Comparison of ENCODE assay signal across 10 cellular contexts in the genomic region with DNA sequence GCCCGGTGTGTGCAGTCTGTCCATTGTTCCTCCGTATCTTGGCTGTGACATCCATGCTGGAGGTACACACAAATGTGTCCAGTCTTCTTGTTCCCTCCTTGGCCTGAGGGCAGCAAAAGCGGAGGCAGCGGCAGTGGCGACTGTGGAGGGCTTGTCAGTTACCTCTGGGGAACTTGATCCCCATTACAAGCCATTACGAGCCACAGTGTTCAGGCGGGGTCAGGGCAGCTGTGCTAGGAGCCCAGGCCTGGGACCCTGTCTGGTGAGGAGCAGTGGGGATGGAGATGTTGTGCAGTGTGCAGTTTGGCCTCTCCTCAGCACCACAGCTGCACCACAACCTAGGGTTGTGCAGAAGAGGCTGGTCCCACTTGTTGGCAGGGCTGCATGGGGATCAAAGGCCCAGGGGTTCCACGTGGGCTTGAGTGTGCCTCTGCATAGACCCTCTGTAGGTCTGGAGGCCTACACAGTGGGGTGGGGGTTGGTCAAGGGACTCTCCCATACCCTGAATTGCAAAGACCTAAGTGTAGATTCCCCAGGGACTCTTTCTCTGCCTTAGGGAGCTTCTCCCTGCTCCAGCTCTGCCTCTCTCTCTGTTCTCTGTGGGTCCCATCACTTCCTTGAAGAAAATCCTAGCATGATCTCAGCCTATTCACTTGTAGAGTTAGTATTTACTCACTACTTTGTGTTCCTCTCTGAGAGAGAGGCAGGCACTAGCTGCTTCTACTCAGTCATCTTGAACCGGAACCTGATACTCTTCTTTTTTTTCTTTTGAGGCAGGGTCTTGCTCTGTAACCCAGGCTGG. TPM values are rescaled to one million over a fixed set of nuclear protein-coding genes. Genes with fewer than 3 reads are reported as not detected.
DNase-seq lines count a peak whose midpoint lies in the region; ATAC-seq and TF ChIP-seq lines count a peak whose summit lies in the region.
"Had no signal": no experiment of that assay in that cellular context is flagged by ENCODE, and none has a peak within 500 bp of the region (broad histone marks: within the 10 kb centered on the region; RNA-seq: fewer than 3 reads in every experiment).

No MANE protein-coding gene starts in this region.

- in situ Hi-C loops in Panc1 (cut with HindIII; ENCODE audit: low pct_unique_long_range_greater_than_20kb, low sequenced_read_pairs), result loop anchor here (25.0 kb wide), 1 partner anchor 223 kb away; the partner anchor contains the start of gene SLFN12L

- DNase-seq in Daoy (ENCODE audit: low read depth) (peak; percentile 2), Panc1 (ENCODE audit: low read depth, low spot score) (no peak), esophagus squamous epithelium (lab: John Stamatoyannopoulos, UW) (no peak), COR-L47 (lab: John Stamatoyannopoulos, UW) (no peak), Ammon's horn (ENCODE audit: low spot score) (no peak), dorsolateral prefrontal cortex (no peak)
- DNase-seq: NCI-H2029 treated with DMSO at 0.1 percent for 48 hours had no signal

- no TSS peak for BruUV-seq in Panc1 (replicated peaks; lab: Mats Ljungman, UMichigan)

- CTCF ChIA-PET in Panc1 (lab: Charles Lee), result interaction anchor here (2.2 to 2.4 kb wide), 2 partner anchors 219 to 224 kb away, joined by 11 to 12 read pairs; no protein-coding TSS in a partner anchor

- H3K4me1 ChIP-seq in Panc1 (ENCODE audit: control insufficient read depth, insufficient read depth, low read length) (no peaks in the 10 kb centered on the region), esophagus squamous epithelium (peaks cover 18 to 35% (median 26%) of the 10 kb centered on the region in 3 donors), rectal smooth muscle tissue (ENCODE audit: control insufficient read depth, insufficient read depth, low read length) (no peaks in the 10 kb centered on the region)

- H3K27me3 ChIP-seq in Panc1 (ENCODE audit: control insufficient read depth, insufficient read depth, low read length) (peaks cover 2% of the 10 kb centered on the region; the same call in 1 of the 2 replicates), esophagus squamous epithelium (no peaks in the 10 kb centered on the region), rectal smooth muscle tissue (ENCODE audit: control insufficient read depth, insufficient read depth, low read length) (no peaks in the 10 kb centered on the region), dorsolateral prefrontal cortex (peaks cover 0 to 26% (median 8%) of the 10 kb centered on the region in 45 donors)

- H3K27ac ChIP-seq in Panc1 (ENCODE audit: low read length) (no peak overlapping the region), esophagus squamous epithelium (peak overlapping the region; percentile 59 to 87 (median 80)), rectal smooth muscle tissue (ENCODE audit: low read depth, low read length) (no peak overlapping the region), dorsolateral prefrontal cortex (peak overlapping the region in 12 of 59 donors; percentile 4 to 64 (median 38))
- H3K27ac ChIP-seq: HL-60 had no signal

- intact Hi-C loops in Panc1 (cut with micrococcal nuclease; ENCODE audit: unreplicated experiment), result no loop called here
- intact Hi-C loops in esophagus squamous epithelium (cut with DNase I), result loop anchor here (5.0 kb wide), 1 partner anchor 223 kb away; the partner anchor contains the start of gene SLFN12L
- intact Hi-C loops in dorsolateral prefrontal cortex (cut with DNase I), result loop anchor here (2.0 to 10.0 kb wide), 4 partner anchors 218 to 432 kb away; partner anchors contain the start of gene SLFN12L (in 1 of the 2)

- POLR2A ChIA-PET in Panc1 (lab: Charles Lee), result interaction anchor here (0.6 kb wide), 1 partner anchor 15 kb away, joined by 3 read pairs; no protein-coding TSS in a partner anchor

- no peak for TF ChIP-seq POLR2A in esophagus squamous epithelium (IDR thresholded peaks at IDR 0.05)

- 58 to 60% methylated on average over 4 to 6 of the region's 9 CpGs for WGBS in esophagus squamous epithelium, 2 donors

- ATAC-seq in Panc1, result peak; percentile 52; the same call in 1 of the 2 replicates
- ATAC-seq in HG02840 (IDR thresholded peaks at IDR 0.05; ENCODE audit: low FRiP score, unreplicated experiment), result no peak

- no peak overlapping the region for H3K9ac ChIP-seq in rectal smooth muscle tissue (ENCODE audit: low read length)

- H3K36me3 ChIP-seq in Panc1 (ENCODE audit: control insufficient read depth, insufficient read depth, low read length), result no peaks in the 10 kb centered on the region
- H3K36me3 ChIP-seq in esophagus squamous epithelium, result no peaks in the 10 kb centered on the region
- no peaks in the 10 kb centered on the region for H3K36me3 ChIP-seq in rectal smooth muscle tissue (ENCODE audit: control insufficient read depth, insufficient read depth, low read length)

- H3K9me3 ChIP-seq in Panc1 (ENCODE audit: control insufficient read depth, insufficient read depth, low read depth, low read length), result no peaks in the 10 kb centered on the region
- no peaks in the 10 kb centered on the region for H3K9me3 ChIP-seq in esophagus squamous epithelium

- no peak for TF ChIP-seq CTCF in Panc1 (IDR thresholded peaks at IDR 0.05)
- no peak for TF ChIP-seq CTCF in esophagus squamous epithelium (IDR thresholded peaks at IDR 0.05)
- no peak for TF ChIP-seq CTCF in dorsolateral prefrontal cortex (IDR thresholded peaks at IDR 0.05 in 54 of 56, conservative IDR thresholded peaks at IDR 0.05 in 2 of 56; ENCODE audit: low read depth in 1 of 56, partially characterized antibody in 56 of 56)

- H3K4me3 ChIP-seq in Panc1 (ENCODE audit: low read depth in 2 of 2, low read length in 2 of 2) (no peak overlapping the region), esophagus squamous epithelium (peak overlapping the region in 3 of 4 donors; percentile 34 to 58 (median 39)), rectal smooth muscle tissue (ENCODE audit: low read length) (peak overlapping the region; percentile 55), dorsolateral prefrontal cortex (peak overlapping the region in 7 of 59 donors; percentile 50 to 57 (median 52))

RNA-seq across cellular contexts. Expression of gene SLFN11, which starts 58.8 kb away (rescaled TPM):
- 49.2 and 66.6 TPM in 2 replicates for total RNA-seq in Daoy (2014; rRNA removed; shearing (Covaris generic))
- total RNA-seq in Panc1 (2021; ENCODE audit: unreplicated experiment) (45.0 TPM), esophagus squamous epithelium (10 to 100 TPM in 2 of 4 donors, 1 to 10 TPM in 2; 1.4 to 12.4 (median 10.1) TPM), dorsolateral prefrontal cortex (10 to 100 TPM in 43 of 120 experiments, 1 to 10 TPM in 77; 3.1 to 18.7 (median 8.5) TPM)
- polyA plus RNA-seq in Panc1 (2012; ENCODE audit: insufficient read length), result 17.8 TPM

Comparison
In these comparisons a context has a peak if more than half of its experiments do, and no peak if none do; other contexts are left out.
1. H3K27ac ChIP-seq: peak in esophagus squamous epithelium (4 of 4); none in Panc1 (single experiment) and rectal smooth muscle tissue (single experiment).
2. H3K4me3 ChIP-seq: peak in esophagus squamous epithelium (3 of 4) and rectal smooth muscle tissue (single experiment); none in Panc1 (0 of 2).